7 cellular contexts compared by ENCODE assay signal in the genomic region with DNA sequence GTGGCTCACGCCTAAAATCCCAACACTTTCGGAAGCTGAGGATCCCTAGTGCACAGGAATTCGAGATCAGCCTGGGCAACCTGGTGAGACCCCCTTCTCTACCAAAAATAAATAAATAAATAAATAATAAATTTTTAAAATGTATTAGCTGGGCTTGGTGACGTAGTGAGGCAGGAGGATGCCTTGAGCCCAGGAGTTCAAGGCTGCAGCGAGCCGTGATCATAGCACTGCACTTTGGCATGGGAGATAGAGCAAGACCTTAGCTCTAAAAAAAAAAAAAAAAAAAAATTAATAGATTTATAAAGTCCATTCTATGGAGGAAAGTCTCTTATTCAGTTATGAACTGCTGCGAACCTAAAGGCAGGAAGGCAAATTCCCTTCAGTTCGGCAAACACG. TPM values are rescaled to one million over a fixed set of nuclear protein-coding genes. Genes with fewer than 3 reads are reported as not detected.
DNase-seq lines count a peak whose midpoint lies in the region; ATAC-seq and TF ChIP-seq lines count a peak whose summit lies in the region.

No MANE protein-coding gene starts in this region.

- H3K36me3 Mint-ChIP-seq in HFFc6 (ENCODE audit: low read depth): peaks cover 14% of the 10 kb centered on the region
- no peaks in the 10 kb centered on the region for H3K36me3 Mint-ChIP-seq in activated CD8-positive, alpha-beta T cell treated with anti-CD3 and anti-CD28 coated beads, Interleukin-2, amount 10 ng/mL, durations not matched to agents 7 days and 5 days (ENCODE audit: low read depth)
- H3K36me3 Mint-ChIP-seq in stimulated activated memory B cell treated with anti-CD40 and anti-IgM and Interleukin-4, amounts not matched to agents 10 μg/mL and 1 μg/mL and 100 μg/mL, for 72 hours: no peaks in the 10 kb centered on the region

- no peaks in the 10 kb centered on the region for H3K36me3 ChIP-seq in iPS-18a (ENCODE audit: control insufficient read depth, low read depth, low read length)

- peaks cover 5% of the 10 kb centered on the region for H3K4me1 ChIP-seq in iPS-18a (ENCODE audit: control insufficient read depth, low read depth, low read length)

- no peaks in the 10 kb centered on the region for H3K27me3 ChIP-seq in iPS-18a (ENCODE audit: control insufficient read depth, insufficient read depth, low read length)

- no peak for ATAC-seq in activated CD8-positive, alpha-beta T cell treated with anti-CD3 and anti-CD28 coated beads, Interleukin-2, amount 10 ng/mL, durations not matched to agents 7 days and 5 days
- ATAC-seq in stimulated activated memory B cell treated with anti-CD40 and anti-IgM and Interleukin-4, amounts not matched to agents 10 μg/mL and 1 μg/mL and 100 μg/mL, for 72 hours: no peak
- ATAC-seq in HG02763 (IDR thresholded peaks at IDR 0.05; ENCODE audit: unreplicated experiment) (no peak), HG03025 (IDR thresholded peaks at IDR 0.05; ENCODE audit: low FRiP score, unreplicated experiment) (no peak)

- no peak for TF ChIP-seq CTCF in HFFc6 (IDR thresholded peaks at IDR 0.05)

- peaks cover 8% of the 10 kb centered on the region; the same call in 1 of the 2 replicates for H3K9me3 Mint-ChIP-seq in HFFc6
- no peaks in the 10 kb centered on the region for H3K9me3 Mint-ChIP-seq in activated CD8-positive, alpha-beta T cell treated with anti-CD3 and anti-CD28 coated beads, Interleukin-2, amount 10 ng/mL, durations not matched to agents 7 days and 5 days (ENCODE audit: insufficient read depth)
- H3K9me3 Mint-ChIP-seq in stimulated activated memory B cell treated with anti-CD40 and anti-IgM and Interleukin-4, amounts not matched to agents 10 μg/mL and 1 μg/mL and 100 μg/mL, for 72 hours: no peaks in the 10 kb centered on the region

- peak overlapping the region; percentile 96 for H3K4me3 Mint-ChIP-seq in HFFc6
- H3K4me3 Mint-ChIP-seq in activated CD8-positive, alpha-beta T cell treated with anti-CD3 and anti-CD28 coated beads, Interleukin-2, amount 10 ng/mL, durations not matched to agents 7 days and 5 days: peak overlapping the region; percentile 94
- peak overlapping the region; percentile 92 for H3K4me3 Mint-ChIP-seq in stimulated activated memory B cell treated with anti-CD40 and anti-IgM and Interleukin-4, amounts not matched to agents 10 μg/mL and 1 μg/mL and 100 μg/mL, for 72 hours

- H3K27ac Mint-ChIP-seq in HFFc6: peak overlapping the region; percentile 96
- H3K27ac Mint-ChIP-seq in activated CD8-positive, alpha-beta T cell treated with anti-CD3 and anti-CD28 coated beads, Interleukin-2, amount 10 ng/mL, durations not matched to agents 7 days and 5 days: peak overlapping the region; percentile 89
- peak overlapping the region; percentile 85 for H3K27ac Mint-ChIP-seq in stimulated activated memory B cell treated with anti-CD40 and anti-IgM and Interleukin-4, amounts not matched to agents 10 μg/mL and 1 μg/mL and 100 μg/mL, for 72 hours

- H3K4me1 Mint-ChIP-seq in HFFc6 (ENCODE audit: low read depth): peaks cover 29% of the 10 kb centered on the region
- peaks cover 19% of the 10 kb centered on the region for H3K4me1 Mint-ChIP-seq in activated CD8-positive, alpha-beta T cell treated with anti-CD3 and anti-CD28 coated beads, Interleukin-2, amount 10 ng/mL, durations not matched to agents 7 days and 5 days (ENCODE audit: low read depth)
- peaks cover 44% of the 10 kb centered on the region for H3K4me1 Mint-ChIP-seq in stimulated activated memory B cell treated with anti-CD40 and anti-IgM and Interleukin-4, amounts not matched to agents 10 μg/mL and 1 μg/mL and 100 μg/mL, for 72 hours

- peak overlapping the region; percentile 66 for H3K9ac ChIP-seq in iPS-18a (ENCODE audit: low read length)

- H3K4me3 ChIP-seq in iPS-18a (ENCODE audit: low read length): peak overlapping the region; percentile 82

- POLR2A ChIA-PET in activated CD8-positive, alpha-beta T cell treated with anti-CD3 and anti-CD28 coated beads, Interleukin-2, amount 10 ng/mL, durations not matched to agents 7 days and 5 days (lab: Charles Lee): no interaction called here

- DNase-seq in HFFc6 (no peak), KBM-7 (no peak)
- DNase-seq in activated CD8-positive, alpha-beta T cell treated with anti-CD3 and anti-CD28 coated beads, Interleukin-2, amount 10 ng/mL, durations not matched to agents 7 days and 5 days: no peak

- in situ Hi-C loops in KBM-7 (cut with MboI; ENCODE audit: low pct_unique_long_range_greater_than_20kb, low sequenced_read_pairs): no loop called here

- no peaks in the 10 kb centered on the region for H3K9me3 ChIP-seq in iPS-18a (ENCODE audit: control insufficient read depth, low read depth, low read length)

- CTCF ChIA-PET in activated CD8-positive, alpha-beta T cell treated with anti-CD3 and anti-CD28 coated beads, Interleukin-2, amount 10 ng/mL, durations not matched to agents 7 days and 5 days (lab: Charles Lee): interaction anchor here (1.1 kb wide), 1 partner anchor 116 kb away, joined by 3 read pairs; no protein-coding TSS in a partner anchor

- H3K27ac ChIP-seq in iPS-18a (ENCODE audit: low read length): no peak overlapping the region

- H3K27me3 Mint-ChIP-seq in HFFc6 (ENCODE audit: insufficient read depth): peaks cover 2% of the 10 kb centered on the region; the same call in 1 of the 2 replicates
- H3K27me3 Mint-ChIP-seq in activated CD8-positive, alpha-beta T cell treated with anti-CD3 and anti-CD28 coated beads, Interleukin-2, amount 10 ng/mL, durations not matched to agents 7 days and 5 days (ENCODE audit: low read depth): peaks cover 11% of the 10 kb centered on the region
- H3K27me3 Mint-ChIP-seq in stimulated activated memory B cell treated with anti-CD40 and anti-IgM and Interleukin-4, amounts not matched to agents 10 μg/mL and 1 μg/mL and 100 μg/mL, for 72 hours: no peaks in the 10 kb centered on the region

RNA-seq across cellular contexts. Expression of a gene that starts 1.1 kb away (rescaled TPM):
- 10 to 100 TPM; 50.7 to 62.1 (median 56.4) TPM for total RNA-seq in HFFc6 (2021; fragmentation: NEBNext Ultra II Directional; extraction: Animal tissue kit (Norgen Biotek cat#: 25700))
- 10 to 100 TPM; 12.5 to 16.2 TPM for total RNA-seq in activated CD8-positive, alpha-beta T cell treated with anti-CD3 and anti-CD28 coated beads, Interleukin-2, amount 10 ng/mL, durations not matched to agents 7 days and 5 days
